Comparison of ENCODE assay signal across 20 cellular contexts in genomic region chr10:36096571-36096970, GRCh38.
"Had no signal": no experiment of that assay in that cellular context is flagged by ENCODE, and none has a peak within 500 bp of the region (broad histone marks: within the 10 kb centered on the region; RNA-seq: fewer than 3 reads in every experiment).

No MANE protein-coding gene starts in this region.

- H3K4me3 ChIP-seq: mucosa of descending colon, right lobe of liver had no signal

- H3K27me3 ChIP-seq: right lobe of liver had no signal

- ATAC-seq: activated CD8-positive, alpha-beta memory T cell treated with anti-CD3 and anti-CD28 coated beads, Interleukin-2, amount 10 ng/mL, durations not matched to agents 7 days and 5 days; left colon; mucosa of descending colon; natural killer cell; right lobe of liver; stimulated activated naive B cell treated with anti-CD40 and anti-IgM and Interleukin-4, amounts not matched to agents 10 μg/mL and 1 μg/mL and 100 μg/mL, for 72 hours had no signal

- H3K36me3 ChIP-seq: right lobe of liver had no signal

- DNase-seq: activated CD4-positive, alpha-beta T cell treated with anti-CD3 and anti-CD28 coated beads, Interleukin-2, amount 50 U/mL, for 48 hours; activated CD4-positive, CD25-positive, alpha-beta regulatory T cell treated with anti-CD3 and anti-CD28 coated beads, Interleukin-2, amount 50 U/mL, for 72 hours; activated CD8-positive, alpha-beta memory T cell treated with anti-CD3 and anti-CD28 coated beads, Interleukin-2, amount 10 ng/mL, durations not matched to agents 7 days and 5 days; activated gamma-delta T cell; activated T-cell treated with anti-CD3 and anti-CD28 coated beads, Interleukin-2, amount 50 U/mL, for 48 hours; aorta; central memory CD4-positive, alpha-beta T cell; cortex of kidney; effector CD8-positive, alpha-beta T cell; glutamatergic neuron; immature natural killer cell; left colon; mucosa of descending colon; natural killer cell; right lobe of liver; stimulated activated CD4-positive, alpha-beta T cell treated with anti-CD3 and anti-CD28 coated beads, Interleukin-2, amount 100 ng/mL, for 24 hours; stimulated activated naive B cell treated with anti-CD40 and anti-IgM and Interleukin-4, amounts not matched to agents 10 μg/mL and 1 μg/mL and 100 μg/mL, for 72 hours; T-helper 9 cell; trophoblast cell had no signal

- H3K27ac ChIP-seq: epithelial cell of prostate, right lobe of liver had no signal

- H3K9me3 ChIP-seq: mucosa of descending colon, right lobe of liver had no signal

- H3K4me1 ChIP-seq: right lobe of liver had no signal
